ENCODE assay signal across 16 cellular contexts in the genomic region with DNA sequence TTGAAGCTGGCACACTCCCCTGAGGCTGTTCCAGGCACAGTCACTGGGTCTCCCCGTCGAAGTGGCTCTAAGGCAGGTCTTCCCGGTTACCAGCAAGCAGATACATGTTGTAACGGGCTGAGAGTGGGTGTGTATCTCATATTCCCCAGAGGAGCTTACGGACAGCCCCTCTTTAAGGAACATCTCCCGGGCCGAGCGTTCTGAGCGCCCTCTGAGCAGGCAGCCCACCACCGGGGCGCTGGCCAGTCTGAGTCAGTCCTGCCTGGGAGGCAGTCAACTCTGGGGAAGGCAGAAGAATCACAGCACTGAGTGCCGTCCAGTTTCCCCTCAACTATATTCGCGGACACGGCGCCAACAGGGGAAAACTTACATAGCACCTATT.
DNase-seq lines count a peak whose midpoint lies in the region; ATAC-seq and TF ChIP-seq lines count a peak whose summit lies in the region.
"Had no signal": no experiment of that assay in that cellular context is flagged by ENCODE, and none has a peak within 500 bp of the region (broad histone marks: within the 10 kb centered on the region; RNA-seq: fewer than 3 reads in every experiment).

No MANE protein-coding gene starts in this region.

- no peaks in the 10 kb centered on the region for H3K9me3 ChIP-seq in GM23248 (ENCODE audit: low read depth)
- no peaks in the 10 kb centered on the region for H3K9me3 ChIP-seq in gastroesophageal sphincter

- no peak overlapping the region for H2AFZ ChIP-seq in GM23248

- in situ Hi-C loops in GM23248 (cut with MboI), result no loop called here

- H3K79me2 ChIP-seq in GM23248 (ENCODE audit: insufficient read depth), result no peaks in the 10 kb centered on the region

- peak; percentile 72 for DNase-seq in GM23248
- DNase-seq in T1000 (lab: John Stamatoyannopoulos, UW), result peak; percentile 26
- peak; percentile 9 for DNase-seq in stromal cell of bone marrow (ENCODE audit: low read depth)
- DNase-seq in NCI-H2227 treated with DMSO at 0.1 percent for 48 hours (lab: John Stamatoyannopoulos, UW), result no peak
- no peak for DNase-seq in NCI-H1417 (lab: John Stamatoyannopoulos, UW)
- no peak for DNase-seq in nucleus accumbens (lab: John Stamatoyannopoulos, UW)
- DNase-seq: activated CD4-positive, alpha-beta T cell treated with anti-CD3 and anti-CD28 coated beads, Interleukin-2, amount 50 U/mL, for 1 hour; activated naive CD4-positive, alpha-beta T cell; activated T-cell treated with anti-CD3 and anti-CD28 coated beads for 4 hours; anterior cingulate cortex; DMS53; NCI-H1930; stimulated activated CD4-positive, alpha-beta T cell treated with anti-CD3 and anti-CD28 coated beads, Interleukin-4, amount 100 ng/mL, for 4 hours had no signal

- 42 to 44% methylated on average over 16 of the region's 16 CpGs for WGBS in GM23248 (ENCODE audit: low coverage in 1 of 2, low lambda C conversion rate in 2 of 2, missing lambda C conversion rate in 2 of 2), 2 experiments
- WGBS in gastroesophageal sphincter (ENCODE audit: low coverage in 1 of 2), 2 donors, result no CpG with 5 or more reads among the region's 16 CpGs

- H3K9me2 ChIP-seq in GM23248 (ENCODE audit: insufficient read depth), result no peaks in the 10 kb centered on the region

- no peak overlapping the region for H3K4me2 ChIP-seq in GM23248 (ENCODE audit: unreplicated experiment)

- H3K4me3 ChIP-seq in GM23248, result no peak overlapping the region
- no peak overlapping the region for H3K4me3 ChIP-seq in gastroesophageal sphincter
- H3K4me3 ChIP-seq: skin epidermis had no signal

- TF ChIP-seq EP300 in gastroesophageal sphincter (IDR thresholded peaks at IDR 0.05), result no peak

- TF ChIP-seq CTCF in gastroesophageal sphincter (IDR thresholded peaks at IDR 0.05), result no peak

- H3K27me3 ChIP-seq in GM23248 (replicated peaks; ENCODE audit: insufficient read depth) (no peaks in the 10 kb centered on the region), gastroesophageal sphincter (no peaks in the 10 kb centered on the region)

- no peaks in the 10 kb centered on the region for H3K4me1 ChIP-seq in GM23248 (ENCODE audit: insufficient read depth)
- H3K4me1 ChIP-seq in gastroesophageal sphincter, result no peaks in the 10 kb centered on the region

- H3K36me3 ChIP-seq in GM23248 (ENCODE audit: low read depth) (no peaks in the 10 kb centered on the region), gastroesophageal sphincter (no peaks in the 10 kb centered on the region)

- H3F3A ChIP-seq in GM23248 (ENCODE audit: insufficient read depth), result no peaks in the 10 kb centered on the region

- H3K27ac ChIP-seq in GM23248 (no peak overlapping the region), gastroesophageal sphincter (no peak overlapping the region)
- H3K27ac ChIP-seq: C4-2B had no signal

- no peak for TF ChIP-seq POLR2A in gastroesophageal sphincter (IDR thresholded peaks at IDR 0.05)

- H3K9ac ChIP-seq in GM23248, result no peak overlapping the region

- ATAC-seq in gastroesophageal sphincter, result peak; percentile 22

- H4K20me1 ChIP-seq in GM23248 (ENCODE audit: insufficient read depth), result no peaks in the 10 kb centered on the region

Comparison
In these comparisons a context has a peak if more than half of its experiments do, and no peak if none do; other contexts are left out.
1. DNase-seq: peak in GM23248 (single experiment), T1000 (single experiment) and stromal cell of bone marrow (single experiment); none in NCI-H2227 treated with DMSO at 0.1 percent for 48 hours (single experiment), NCI-H1417 (0 of 3) and nucleus accumbens (0 of 56).